Comparison of ENCODE assay signal across 19 cellular contexts in the genomic region with DNA sequence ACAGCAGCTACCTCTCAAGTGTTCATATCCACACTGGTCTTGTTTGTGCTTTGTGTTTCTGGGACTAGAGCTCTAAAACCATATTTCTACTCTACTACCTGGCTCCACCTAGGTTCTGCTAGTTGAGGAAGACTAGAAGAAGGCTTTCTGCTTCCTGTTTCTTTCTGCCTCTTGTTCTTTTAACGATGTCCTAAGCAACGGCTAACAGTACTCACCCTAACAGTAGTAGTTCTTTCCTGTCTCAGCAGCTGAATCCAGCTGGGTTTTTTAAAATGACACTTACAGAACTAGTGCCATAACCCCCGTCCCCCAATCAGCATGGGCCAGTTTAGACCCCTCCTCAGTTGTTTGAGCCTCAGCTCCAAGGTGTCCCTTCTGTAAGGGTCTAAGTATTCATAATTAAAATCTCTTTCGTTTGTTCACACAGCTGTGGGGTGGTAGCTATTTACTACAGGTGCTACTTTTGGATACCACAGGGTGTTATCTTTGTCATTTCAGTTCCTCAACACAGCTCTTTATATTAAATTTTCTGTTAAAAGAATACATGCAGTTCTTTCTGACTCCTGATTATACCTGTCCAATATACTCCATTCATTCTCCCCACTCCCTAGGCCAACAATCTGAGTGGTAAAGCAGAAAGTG.
DNase-seq lines count a peak whose midpoint lies in the region; ATAC-seq, FAIRE-seq and TF ChIP-seq lines count a peak whose summit lies in the region.
"Had no signal": no experiment of that assay in that cellular context is flagged by ENCODE, and none has a peak within 500 bp of the region (broad histone marks: within the 10 kb centered on the region; RNA-seq: fewer than 3 reads in every experiment).

No MANE protein-coding gene starts in this region.

- CTCF ChIA-PET in GM12878 (lab: Yijun Ruan, JAX): interaction anchor here (0.8 to 1.7 kb wide), 11 partner anchors 9 to 483 kb away, joined by 3 to 13 read pairs (median 4); no protein-coding TSS in a partner anchor

- WGBS in GM12878 (ENCODE audit: insufficient coverage, insufficient replicate concordance, low lambda C conversion rate, missing lambda C conversion rate): 7% methylated on average over 4 of the region's 4 CpGs

- ATAC-seq in GM19351 (IDR thresholded peaks at IDR 0.05; ENCODE audit: unreplicated experiment): peak; percentile 70
- peak; percentile 16 for ATAC-seq in HG03342 (IDR thresholded peaks at IDR 0.05; ENCODE audit: unreplicated experiment)
- ATAC-seq in GM12878: peak; percentile 83
- ATAC-seq in HG02623 (IDR thresholded peaks at IDR 0.05; ENCODE audit: unreplicated experiment): no peak
- ATAC-seq in HG03442 (IDR thresholded peaks at IDR 0.05; ENCODE audit: unreplicated experiment): no peak
- ATAC-seq: K562 had no signal

- SMC1A ChIA-PET in GM12878 (lab: Charles Lee; ENCODE audit: uncharacterized antibody, unreplicated experiment): interaction anchor here (0.8 to 3.1 kb wide), 16 partner anchors 8 to 121 kb away, joined by 3 to 27 read pairs (median 4); no protein-coding TSS in a partner anchor

- no peak overlapping the region for H3K4me2 ChIP-seq in GM12878 (ENCODE audit: control insufficient read depth, insufficient read depth)
- H3K4me2 ChIP-seq: BLaER1 had no signal

- H3K4me3 ChIP-seq in GM12878: no peak overlapping the region
- H3K4me3 ChIP-seq: BLaER1, K562 had no signal

- H3K9me3 ChIP-seq in GM12878 (replicated peaks; ENCODE audit: control insufficient read depth, insufficient read depth, low read length): no peaks in the 10 kb centered on the region; the same call in 2 of the 3 replicates

- TF ChIP-seq EP300 in GM12878 (IDR thresholded peaks at IDR 0.05; ENCODE audit: borderline replicate concordance in 1 of 2, control insufficient read depth in 1 of 2, low read depth in 2 of 2, low read length in 2 of 2): peak; percentile 63 to 66; a peak in 2 of 4 replicates

- POLR2A ChIA-PET in GM12878 (lab: Charles Lee): interaction anchor here (1.0 to 1.4 kb wide), 3 partner anchors 33 to 122 kb away, joined by 3 to 4 read pairs (median 4); no protein-coding TSS in a partner anchor

- H3K4me1 ChIP-seq in GM12878 (ENCODE audit: control insufficient read depth, insufficient read depth, low read length): no peaks in the 10 kb centered on the region
- H3K4me1 ChIP-seq: BLaER1, Caco-2 had no signal

- no peak for TF ChIP-seq CTCF in GM12878 (IDR thresholded peaks at IDR 0.05 in 2 of 3, conservative IDR thresholded peaks at IDR 0.05 in 1 of 3; ENCODE audit: control insufficient read depth in 2 of 3, extremely low read depth in 1 of 3, insufficient read depth in 1 of 3, low read depth in 3 of 3, low read length in 3 of 3)

- no peak overlapping the region for H3K9ac ChIP-seq in GM12878 (ENCODE audit: control insufficient read depth, insufficient read depth, low read length)
- H3K9ac ChIP-seq: BLaER1 had no signal

- RAD21 ChIA-PET in GM12878 (lab: Charles Lee; ENCODE audit: unreplicated experiment): interaction anchor here (0.6 to 1.9 kb wide), 14 partner anchors 10 to 121 kb away, joined by 3 to 24 read pairs (median 4); no protein-coding TSS in a partner anchor

- in situ Hi-C loops in GM12878 (cut with MboI): no loop called here

- no peak overlapping the region for H3K27ac ChIP-seq in GM12878 (ENCODE audit: control insufficient read depth, insufficient read depth)
- H3K27ac ChIP-seq: 22Rv1, BLaER1, HL-60 had no signal

- BruUV-seq in GM12878 (replicated peaks; lab: Mats Ljungman, UMichigan): no TSS peak

- no peak for TF ChIP-seq POLR2A in GM12878 (IDR thresholded peaks at IDR 0.05; ENCODE audit: low read depth, low read length)

- intact Hi-C loops in GM12878 (cut with micrococcal nuclease; ENCODE audit: unreplicated experiment): no loop called here

- FAIRE-seq in GM18507 (lab: Jason Lieb, UNC) (peak; percentile 24), GM12878 (lab: Jason Lieb, UNC) (no peak)
- FAIRE-seq: K562 had no signal

- H2AFZ ChIP-seq in GM12878 (ENCODE audit: control insufficient read depth, low read depth, low read length): no peak overlapping the region

- H3K36me3 ChIP-seq in GM12878 (ENCODE audit: control insufficient read depth in 2 of 2, insufficient read depth in 2 of 2, low read length in 1 of 2): no peaks in the 10 kb centered on the region
- H3K36me3 ChIP-seq: BLaER1 had no signal

- H3K27me3 ChIP-seq in GM12878 (replicated peaks in 1 of 2; ENCODE audit: control insufficient read depth in 2 of 2, insufficient read depth in 2 of 2, low read length in 1 of 2): no peaks in the 10 kb centered on the region
- H3K27me3 ChIP-seq: BLaER1 had no signal

- no peak for TF ChIP-seq RAD21 in GM12878 (IDR thresholded peaks at IDR 0.05; ENCODE audit: insufficient read depth, low read depth, low read length)

- no peaks in the 10 kb centered on the region for H3K79me2 ChIP-seq in GM12878 (ENCODE audit: control insufficient read depth, insufficient read depth, low read length)

- no peaks in the 10 kb centered on the region for H4K20me1 ChIP-seq in GM12878 (ENCODE audit: control insufficient read depth, insufficient read depth)
- H4K20me1 ChIP-seq: BLaER1 had no signal

- no peak for DNase-seq in GM18507 (ENCODE audit: extremely low spot score, insufficient read length, low read depth)
- DNase-seq in GM12878 (ENCODE audit: low read depth, low spot score): no peak
- DNase-seq in RKO (ENCODE audit: low spot score): no peak
- no peak for DNase-seq in stimulated activated CD4-positive, alpha-beta T cell treated with anti-CD3 and anti-CD28 coated beads, Interleukin-12 subunit alpha, Interleukin-12 subunit beta, amount 100 ng/mL, for 4 hours
- DNase-seq: AML-193; Caco-2; CD8-positive, alpha-beta memory T cell; DMS53; HCEC 1CT; HFFc6; Karpas-422 had no signal

TF ChIP-seq in GM12878, 131 proteins besides CTCF, POLR2A, EP300 and RAD21 (continues in another document):
- TF ChIP-seq PML (IDR thresholded peaks at IDR 0.05; ENCODE audit: low read length) (no peak), CHD1 (IDR thresholded peaks at IDR 0.05; ENCODE audit: low read depth, low read length) (no peak), SIX5 (IDR thresholded peaks at IDR 0.05; ENCODE audit: low read depth, low read length, severe bottlenecking) (no peak), DPF2 (IDR thresholded peaks at IDR 0.05) (no peak), IKZF1 (conservative IDR thresholded peaks at IDR 0.05) (no peak), KAT2A (conservative IDR thresholded peaks at IDR 0.05; ENCODE audit: control insufficient read depth, low read depth, low read length) (no peak), ZNF24 (IDR thresholded peaks at IDR 0.05) (0 out of 2 replicates have a peak, but pooled peaks have one; percentile 24), IRF4 (IDR thresholded peaks at IDR 0.05; ENCODE audit: low read depth, low read length) (no peak), IKZF2 (IDR thresholded peaks at IDR 0.05) (no peak), MTA2 (IDR thresholded peaks at IDR 0.05; ENCODE audit: low read depth) (peak; percentile 78; the same call in 1 of the 2 replicates), FOS (IDR thresholded peaks at IDR 0.05; ENCODE audit: borderline replicate concordance, extremely low read depth, insufficient read length) (no peak), LARP7 (IDR thresholded peaks at IDR 0.05) (no peak), MEF2A (IDR thresholded peaks at IDR 0.05; ENCODE audit: insufficient read depth, low read depth, low read length) (no peak), E2F8 (IDR thresholded peaks at IDR 0.05; ENCODE audit: low read depth, partially characterized antibody) (no peak), JUNB (IDR thresholded peaks at IDR 0.05) (no peak)
- TF ChIP-seq, protein P1, sequence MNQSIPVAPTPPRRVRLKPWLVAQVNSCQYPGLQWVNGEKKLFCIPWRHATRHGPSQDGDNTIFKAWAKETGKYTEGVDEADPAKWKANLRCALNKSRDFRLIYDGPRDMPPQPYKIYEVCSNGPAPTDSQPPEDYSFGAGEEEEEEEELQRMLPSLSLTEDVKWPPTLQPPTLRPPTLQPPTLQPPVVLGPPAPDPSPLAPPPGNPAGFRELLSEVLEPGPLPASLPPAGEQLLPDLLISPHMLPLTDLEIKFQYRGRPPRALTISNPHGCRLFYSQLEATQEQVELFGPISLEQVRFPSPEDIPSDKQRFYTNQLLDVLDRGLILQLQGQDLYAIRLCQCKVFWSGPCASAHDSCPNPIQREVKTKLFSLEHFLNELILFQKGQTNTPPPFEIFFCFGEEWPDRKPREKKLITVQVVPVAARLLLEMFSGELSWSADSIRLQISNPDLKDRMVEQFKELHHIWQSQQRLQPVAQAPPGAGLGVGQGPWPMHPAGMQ (IDR thresholded peaks at IDR 0.05; ENCODE audit: borderline replicate concordance): no peak

Comparison
In these comparisons a context has a peak if more than half of its experiments do, and no peak if none do; other contexts are left out.
1. ATAC-seq: peak in GM19351 (single experiment), HG03342 (single experiment) and GM12878 (single experiment); none in HG02623 (single experiment) and HG03442 (single experiment).